Comparison of ENCODE assay signal across 35 cellular contexts in the genomic region with DNA sequence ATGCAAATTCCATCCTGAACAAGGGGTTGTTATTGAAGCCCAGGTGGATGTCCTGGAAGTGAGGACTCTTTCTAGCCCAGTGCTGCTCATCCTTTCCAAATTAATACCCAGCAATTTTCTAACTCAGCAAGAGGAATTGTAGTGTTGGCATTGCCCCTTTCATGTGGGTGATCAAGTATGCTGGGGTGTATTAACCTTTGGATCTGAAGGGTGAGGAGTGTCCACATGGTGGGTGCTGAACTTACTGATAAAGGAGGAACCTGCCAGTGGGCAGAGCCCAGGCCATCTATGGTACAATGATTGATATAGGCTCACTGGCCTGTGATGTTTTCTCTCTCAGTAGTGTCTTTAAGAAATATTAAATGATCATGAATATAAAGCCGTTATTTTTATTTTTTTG.
"Had no signal": no experiment of that assay in that cellular context is flagged by ENCODE, and none has a peak within 500 bp of the region (broad histone marks: within the 10 kb centered on the region; RNA-seq: fewer than 3 reads in every experiment).

No MANE protein-coding gene starts in this region.

- H3K4me3 ChIP-seq: MG63 had no signal

- H3K36me3 ChIP-seq: MG63 had no signal

- H3K27ac ChIP-seq: KMS-11 had no signal

- H3K27me3 ChIP-seq: MG63 had no signal

- DNase-seq: Karpas-422, Kasumi-1, KG1, MG63, MM.1S, MV-4-11, NCI-H1048, NCI-H1092, NCI-H1092 treated with DMSO at 0.1 percent for 48 hours, NCI-H1105, NCI-H1105 treated with DMSO at 0.1 percent for 48 hours, NCI-H1417, NCI-H1417 treated with DMSO at 0.1 percent for 48 hours, NCI-H1436, NCI-H1436 treated with DMSO at 0.1 percent for 48 hours, NCI-H146, NCI-H1694, NCI-H1694 treated with DMSO at 0.1 percent for 48 hours, NCI-H187, NCI-H187 treated with DMSO at 0.1 percent for 48 hours, NCI-H1930, NCI-H2029, NCI-H2029 treated with DMSO at 0.1 percent for 48 hours, NCI-H2081, NCI-H2081 treated with DMSO at 0.1 percent for 48 hours, NCI-H2107, NCI-H2171, NCI-H2171 treated with DMSO at 0.1 percent for 48 hours, NCI-H2227 treated with DMSO at 0.1 percent for 48 hours, NCI-H226, NCI-H345, NCI-H446, NCI-H446 treated with DMSO at 0.1 percent for 48 hours, NCI-H510A had no signal

- H3K9me3 ChIP-seq: MG63 had no signal

- H3K9ac ChIP-seq: KMS-11 had no signal
